In the genomic region with DNA sequence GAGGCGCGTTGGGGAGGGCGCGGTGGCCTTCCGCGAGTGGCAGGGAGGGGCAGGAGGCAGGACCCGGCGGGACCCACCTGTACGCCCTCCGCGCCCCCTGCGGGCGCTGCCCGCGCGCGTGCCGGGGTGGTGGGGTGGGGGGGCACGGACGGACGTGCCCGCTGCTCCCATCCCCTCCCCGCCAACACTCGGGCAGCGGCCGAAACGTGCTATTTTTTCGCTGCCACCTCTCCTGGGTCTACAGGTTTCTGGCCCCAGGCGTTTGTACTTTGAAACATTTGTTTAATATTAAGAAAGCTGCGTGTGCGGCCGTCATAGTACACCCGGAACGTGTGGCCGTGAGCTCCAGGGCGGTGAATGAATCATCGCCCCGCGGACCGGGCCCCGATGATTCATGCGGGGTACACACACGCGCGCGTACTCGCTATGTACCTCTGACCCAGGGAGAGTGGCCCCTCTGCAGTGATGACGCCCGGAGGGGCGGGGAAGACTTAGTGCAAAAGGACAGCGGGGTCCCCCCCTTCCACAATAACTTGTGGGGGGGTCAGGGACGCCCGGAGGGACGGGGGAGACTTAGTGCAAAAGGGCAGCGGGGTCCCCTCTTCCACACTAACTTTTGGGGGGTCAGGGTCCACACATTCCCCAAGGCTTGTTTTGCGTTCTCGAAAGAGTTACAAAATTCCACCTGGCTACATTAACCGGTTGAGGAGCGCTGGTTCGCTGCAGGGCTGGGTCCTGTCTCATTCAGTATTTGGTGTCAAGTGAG, we compare ENCODE assay signal across 1 cellular context.
TF ChIP-seq lines count a peak whose summit lies in the region.

No MANE protein-coding gene starts in this region.

TF ChIP-seq in HepG2, 621 proteins besides CTCF, POLR2A, EP300 and RAD21 (continued from another document and continues in another):
- TF ChIP-seq RFX3 (CRISPR knock-in tag; IDR thresholded peaks at IDR 0.05) (no peak), ZNF749 (CRISPR knock-in tag; IDR thresholded peaks at IDR 0.05; ENCODE audit: borderline replicate concordance) (no peak), ZHX2 (IDR thresholded peaks at IDR 0.05; ENCODE audit: low read depth) (no peak; the same call in 1 of the 2 replicates), ZHX2 (CRISPR knock-in tag; IDR thresholded peaks at IDR 0.05; ENCODE audit: borderline replicate concordance) (no peak), TAF1 (CRISPR knock-in tag; IDR thresholded peaks at IDR 0.05) (no peak; the same call in 1 of the 2 replicates), ZNF589 (CRISPR knock-in tag; conservative IDR thresholded peaks at IDR 0.05) (peak; percentile 67; the same call in 1 of the 2 replicates), ZNF597 (CRISPR knock-in tag; IDR thresholded peaks at IDR 0.05) (no peak), PRDM4 (CRISPR knock-in tag; IDR thresholded peaks at IDR 0.05; ENCODE audit: borderline replicate concordance) (no peak), TBL1XR1 (IDR thresholded peaks at IDR 0.05; ENCODE audit: borderline replicate concordance, low read length, partially characterized antibody) (peak; percentile 22), HIVEP1 (CRISPR knock-in tag; IDR thresholded peaks at IDR 0.05) (peak; percentile 83), ZNF780A (CRISPR knock-in tag; IDR thresholded peaks at IDR 0.05) (no peak), ZNF251 (CRISPR knock-in tag; IDR thresholded peaks at IDR 0.05) (no peak), ZNF652 (CRISPR knock-in tag; IDR thresholded peaks at IDR 0.05; ENCODE audit: borderline replicate concordance, low read depth) (0 out of 2 replicates have a peak, but pooled peaks have one; percentile 25), ZFP82 (CRISPR knock-in tag; IDR thresholded peaks at IDR 0.05; ENCODE audit: borderline replicate concordance) (peak; percentile 71; the same call in 1 of the 2 replicates), MTF1 (CRISPR knock-in tag; IDR thresholded peaks at IDR 0.05) (no peak), ZNF770 (CRISPR knock-in tag; IDR thresholded peaks at IDR 0.05) (no peak), ZFP36L2 (CRISPR knock-in tag; IDR thresholded peaks at IDR 0.05) (no peak), MBNL3 (CRISPR knock-in tag; conservative IDR thresholded peaks at IDR 0.05) (no peak), FOXK1 (CRISPR knock-in tag; IDR thresholded peaks at IDR 0.05; ENCODE audit: borderline replicate concordance, low read depth) (peak; percentile 46; the same call in 1 of the 2 replicates), ZBTB1 (CRISPR knock-in tag; IDR thresholded peaks at IDR 0.05; ENCODE audit: borderline replicate concordance) (no peak), ZNF280D (CRISPR knock-in tag; IDR thresholded peaks at IDR 0.05) (no peak), NCOA1 (CRISPR knock-in tag; IDR thresholded peaks at IDR 0.05) (no peak), ELK4 (CRISPR knock-in tag; IDR thresholded peaks at IDR 0.05; ENCODE audit: borderline replicate concordance) (no peak), ZNF383 (CRISPR knock-in tag; IDR thresholded peaks at IDR 0.05; ENCODE audit: borderline replicate concordance) (no peak), CREB1 (IDR thresholded peaks at IDR 0.05) (peak; percentile 71), CREB1 (CRISPR knock-in tag; IDR thresholded peaks at IDR 0.05) (no peak; the same call in none of the 2 replicates), IKZF4 (CRISPR knock-in tag; IDR thresholded peaks at IDR 0.05; ENCODE audit: borderline replicate concordance, low read depth, not compliant biosample characterization) (no peak), KLF6 (CRISPR knock-in tag; IDR thresholded peaks at IDR 0.05) (no peak)
